Comparison of ENCODE assay signal across 10 cellular contexts in genomic region chr17:78231991-78232759, GRCh38. TPM values are rescaled to one million over a fixed set of nuclear protein-coding genes. Genes with fewer than 3 reads are reported as not detected.
DNase-seq lines count a peak whose midpoint lies in the region; ATAC-seq and TF ChIP-seq lines count a peak whose summit lies in the region.
"Had no signal": no experiment of that assay in that cellular context is flagged by ENCODE, and none has a peak within 500 bp of the region (broad histone marks: within the 10 kb centered on the region; RNA-seq: fewer than 3 reads in every experiment).

No MANE protein-coding gene starts in this region.

- peak; percentile 77 for ATAC-seq in activated CD8-positive, alpha-beta memory T cell treated with anti-CD3 and anti-CD28 coated beads, Interleukin-2, amount 10 ng/mL, durations not matched to agents 7 days and 5 days
- ATAC-seq in activated B cell treated with CpG ODN at 0.5 μM for 24 hours (ENCODE audit: low read depth): peak; percentile 75
- no peak for ATAC-seq in left lobe of liver

- H3K27me3 Mint-ChIP-seq in activated CD8-positive, alpha-beta memory T cell treated with anti-CD3 and anti-CD28 coated beads, Interleukin-2, amount 10 ng/mL, durations not matched to agents 7 days and 5 days: peaks cover 33% of the 10 kb centered on the region
- H3K27me3 Mint-ChIP-seq in activated B cell treated with CpG ODN at 0.5 μM for 24 hours: peaks cover 24% of the 10 kb centered on the region

- H3K4me3 Mint-ChIP-seq in activated CD8-positive, alpha-beta memory T cell treated with anti-CD3 and anti-CD28 coated beads, Interleukin-2, amount 10 ng/mL, durations not matched to agents 7 days and 5 days: no peak overlapping the region
- no peak overlapping the region for H3K4me3 Mint-ChIP-seq in activated B cell treated with CpG ODN at 0.5 μM for 24 hours

- H3K27ac ChIP-seq in iPS DF 6.9 (ENCODE audit: low read length) (no peak overlapping the region), substantia nigra (ENCODE audit: low read depth, low read length, poor library complexity, severe bottlenecking) (peak overlapping the region; percentile 99)

- peaks cover 3% of the 10 kb centered on the region for H3K4me1 Mint-ChIP-seq in activated CD8-positive, alpha-beta memory T cell treated with anti-CD3 and anti-CD28 coated beads, Interleukin-2, amount 10 ng/mL, durations not matched to agents 7 days and 5 days
- H3K4me1 Mint-ChIP-seq in activated B cell treated with CpG ODN at 0.5 μM for 24 hours: peaks cover 13% of the 10 kb centered on the region

- H3K27ac Mint-ChIP-seq in activated CD8-positive, alpha-beta memory T cell treated with anti-CD3 and anti-CD28 coated beads, Interleukin-2, amount 10 ng/mL, durations not matched to agents 7 days and 5 days: no peak overlapping the region
- no peak overlapping the region for H3K27ac Mint-ChIP-seq in activated B cell treated with CpG ODN at 0.5 μM for 24 hours

- WGBS in iPS DF 6.9 (ENCODE audit: insufficient coverage, insufficient read length): no CpG with 5 or more reads among the region's 53 CpGs
- 14 to 23% methylated on average over 24 to 44 of the region's 53 CpGs for WGBS in lower leg skin, 2 donors

- peaks cover 2% of the 10 kb centered on the region; the same call in 1 of the 2 replicates for H3K27me3 ChIP-seq in iPS DF 6.9 (ENCODE audit: control insufficient read depth, insufficient read depth, low read length)

- H3K4me3 ChIP-seq in iPS DF 6.9 (ENCODE audit: low read length) (peak overlapping the region; percentile 57; the same call in 1 of the 2 replicates), lower leg skin (ENCODE audit: low read depth, poor library complexity, severe bottlenecking) (no peak overlapping the region)

- H3K4me1 ChIP-seq in iPS DF 6.9 (ENCODE audit: control insufficient read depth, insufficient read depth, low read length): no peaks in the 10 kb centered on the region; the same call in 1 of the 2 replicates

- CTCF ChIA-PET in activated CD8-positive, alpha-beta memory T cell treated with anti-CD3 and anti-CD28 coated beads, Interleukin-2, amount 10 ng/mL, durations not matched to agents 7 days and 5 days (lab: Charles Lee): interaction anchor here (0.7 kb wide), 1 partner anchor 206 kb away, joined by 3 read pairs; no protein-coding TSS in a partner anchor
- CTCF ChIA-PET in activated B cell treated with CpG ODN at 0.5 μM for 24 hours (lab: Charles Lee): no interaction called here

- no peaks in the 10 kb centered on the region for H3K36me3 Mint-ChIP-seq in activated CD8-positive, alpha-beta memory T cell treated with anti-CD3 and anti-CD28 coated beads, Interleukin-2, amount 10 ng/mL, durations not matched to agents 7 days and 5 days
- H3K36me3 Mint-ChIP-seq in activated B cell treated with CpG ODN at 0.5 μM for 24 hours (ENCODE audit: low read depth): no peaks in the 10 kb centered on the region

- TF ChIP-seq CTCF in activated B cell treated with CpG ODN at 0.5 μM for 24 hours (IDR thresholded peaks at IDR 0.05) (no peak), lower leg skin (IDR thresholded peaks at IDR 0.05) (no peak)

- DNase-seq in activated CD8-positive, alpha-beta memory T cell treated with anti-CD3 and anti-CD28 coated beads, Interleukin-2, amount 10 ng/mL, durations not matched to agents 7 days and 5 days: no peak
- DNase-seq in activated CD8-positive, alpha-beta memory T cell treated with anti-CD3 and anti-CD28 coated beads for 24 hours: no peak
- DNase-seq in activated B cell treated with CpG ODN at 0.5 μM for 24 hours (no peak), iPS DF 6.9 (ENCODE audit: low read depth, low spot score) (no peak), substantia nigra (lab: John Stamatoyannopoulos, UW) (peak in 3 of 49 donors; percentile 39 to 62 (median 60)), left lobe of liver (ENCODE audit: low spot score) (no peak), lower leg skin (ENCODE audit: low spot score in 2 of 2) (no peak)
- DNase-seq in stimulated activated CD4-positive, alpha-beta T cell treated with anti-CD3 and anti-CD28 coated beads, Interleukin-4, amount 100 ng/mL, for 24 hours: no peak
- DNase-seq: NK-92 treated with Interleukin-12 subunit alpha and Interleukin-12 subunit beta, amount 100 ng/mL, for 24 hours had no signal

- H3K9me3 Mint-ChIP-seq in activated CD8-positive, alpha-beta memory T cell treated with anti-CD3 and anti-CD28 coated beads, Interleukin-2, amount 10 ng/mL, durations not matched to agents 7 days and 5 days (ENCODE audit: low read depth): no peaks in the 10 kb centered on the region
- H3K9me3 Mint-ChIP-seq in activated B cell treated with CpG ODN at 0.5 μM for 24 hours: no peaks in the 10 kb centered on the region

- POLR2A ChIA-PET in activated B cell treated with CpG ODN at 0.5 μM for 24 hours (lab: Charles Lee): interaction anchor here (0.6 to 1.2 kb wide), 2 partner anchors 12 to 63 kb away, joined by 3 to 6 read pairs; no protein-coding TSS in a partner anchor

- no peak for TF ChIP-seq POLR2A in lower leg skin (IDR thresholded peaks at IDR 0.05)

- intact Hi-C loops in activated B cell treated with CpG ODN at 0.5 μM for 24 hours (cut with micrococcal nuclease) (no loop called here), lower leg skin (cut with DNase I; ENCODE audit: low total_unique reads) (no loop called here)

- H3K36me3 ChIP-seq in iPS DF 6.9 (ENCODE audit: control insufficient read depth, insufficient read depth, low read length): peaks cover 3% of the 10 kb centered on the region; the same call in 1 of the 2 replicates

- H3K9me3 ChIP-seq in iPS DF 6.9 (ENCODE audit: control insufficient read depth, insufficient read depth, low read length): no peaks in the 10 kb centered on the region

RNA-seq across cellular contexts. Expression of gene TMEM235, which starts 0.7 kb away (rescaled TPM):
- not detected for total RNA-seq in activated CD8-positive, alpha-beta memory T cell treated with anti-CD3 and anti-CD28 coated beads, Interleukin-2, amount 10 ng/mL, durations not matched to agents 7 days and 5 days
- total RNA-seq in activated B cell treated with CpG ODN at 0.5 μM for 24 hours (not detected in 2 replicates), left lobe of liver (not detected), lower leg skin (not detected)
- total RNA-seq: HT1080 had no signal

RNA-seq across cellular contexts. Expression of gene BIRC5, which starts 18.1 kb away (rescaled TPM):
- total RNA-seq in activated CD8-positive, alpha-beta memory T cell treated with anti-CD3 and anti-CD28 coated beads, Interleukin-2, amount 10 ng/mL, durations not matched to agents 7 days and 5 days: 10 to 100 TPM; 87.7 to 93.0 TPM
- total RNA-seq in activated B cell treated with CpG ODN at 0.5 μM for 24 hours: 0.81 and 1.0 TPM in 2 replicates
- total RNA-seq in left lobe of liver: 0.88 TPM
- 1 to 10 TPM; 1.8 to 6.7 (median 3.9) TPM for total RNA-seq in lower leg skin

RNA-seq across cellular contexts. Expression of gene AFMID, which starts 45.0 kb away (rescaled TPM):
- 10 to 100 TPM; 17.1 to 24.2 TPM for total RNA-seq in activated CD8-positive, alpha-beta memory T cell treated with anti-CD3 and anti-CD28 coated beads, Interleukin-2, amount 10 ng/mL, durations not matched to agents 7 days and 5 days
- total RNA-seq in activated B cell treated with CpG ODN at 0.5 μM for 24 hours (11.2 and 15.4 TPM in 2 replicates), left lobe of liver (145 TPM), lower leg skin (10 to 100 TPM; 41.4 to 77.7 (median 59.7) TPM)

RNA-seq across cellular contexts. Expression of gene TK1, which starts 45.3 kb away (rescaled TPM):
- total RNA-seq in activated CD8-positive, alpha-beta memory T cell treated with anti-CD3 and anti-CD28 coated beads, Interleukin-2, amount 10 ng/mL, durations not matched to agents 7 days and 5 days: 100 to 1,000 TPM; 145 to 164 TPM
- total RNA-seq in activated B cell treated with CpG ODN at 0.5 μM for 24 hours (3.8 TPM in 2 replicates), left lobe of liver (2.6 TPM), lower leg skin (1 to 10 TPM; 1.7 to 4.1 (median 2.9) TPM)

Comparison
In these comparisons a context has a peak if more than half of its experiments do, and no peak if none do; other contexts are left out.
1. RNA of gene BIRC5, which starts 18.1 kb away (total RNA-seq): 87.7 to 93.0 TPM in activated CD8-positive, alpha-beta memory T cell treated with anti-CD3 and anti-CD28 coated beads, Interleukin-2, amount 10 ng/mL, durations not matched to agents 7 days and 5 days; 1.8 to 6.7 TPM in lower leg skin, 0.81 to 1.0 TPM in activated B cell treated with CpG ODN at 0.5 μM for 24 hours and 0.88 TPM in left lobe of liver (single experiment); every median in the first group is over 10 times any median in the second.